ENCODE assay signal across 23 cellular contexts in genomic region chr20:38191654-38192053, GRCh38. TPM values are rescaled to one million over a fixed set of nuclear protein-coding genes. Genes with fewer than 3 reads are reported as not detected.
DNase-seq lines count a peak whose midpoint lies in the region; ATAC-seq and TF ChIP-seq lines count a peak whose summit lies in the region.
"Had no signal": no experiment of that assay in that cellular context is flagged by ENCODE, and none has a peak within 500 bp of the region (broad histone marks: within the 10 kb centered on the region; RNA-seq: fewer than 3 reads in every experiment).

No MANE protein-coding gene starts in this region.

- DNase-seq in right atrium auricular region (ENCODE audit: low spot score) (no peak), heart right ventricle (no peak), OCI-M1 (lab: John Stamatoyannopoulos, UW) (peak; percentile 6), esophagus squamous epithelium (lab: John Stamatoyannopoulos, UW) (no peak), tibial artery (no peak), NCI-H1694 (lab: John Stamatoyannopoulos, UW) (no peak), NCI-H187 (lab: John Stamatoyannopoulos, UW) (no peak)
- no peak for DNase-seq in stimulated activated naive CD4-positive, alpha-beta T cell (lab: John Stamatoyannopoulos, UW)
- DNase-seq: activated CD4-positive, alpha-beta T cell treated with anti-CD3 and anti-CD28 coated beads for 36 hours; activated naive CD4-positive, alpha-beta T cell; amniotic stem cell; colonic mucosa; COR-L47; gastrocnemius medialis; Kasumi-1; midbrain; naive thymus-derived CD8-positive, alpha-beta T cell; NCI-H1092 treated with DMSO at 0.1 percent for 48 hours; NCI-H2081 treated with DMSO at 0.1 percent for 48 hours; NCI-H345; SIG-M5; stimulated activated CD4-positive, alpha-beta T cell treated with anti-CD3 and anti-CD28 coated beads, Interleukin-15, amount 100 ng/mL, for 24 hours; T-cell had no signal

- WGBS in heart right ventricle, 2 donors = 90 to 91% methylated on average over 5 of the region's 5 CpGs
- WGBS in esophagus squamous epithelium, 2 donors = 75% methylated on average over 5 of the region's 5 CpGs

- H3K9me3 ChIP-seq in right atrium auricular region = no peaks in the 10 kb centered on the region
- no peaks in the 10 kb centered on the region for H3K9me3 ChIP-seq in heart right ventricle
- no peaks in the 10 kb centered on the region for H3K9me3 ChIP-seq in esophagus squamous epithelium
- no peaks in the 10 kb centered on the region for H3K9me3 ChIP-seq in tibial artery
- H3K9me3 ChIP-seq: colonic mucosa, gastrocnemius medialis had no signal

- H3K36me3 ChIP-seq in right atrium auricular region (no peaks in the 10 kb centered on the region), heart right ventricle (no peaks in the 10 kb centered on the region), esophagus squamous epithelium (no peaks in the 10 kb centered on the region), tibial artery (no peaks in the 10 kb centered on the region)
- H3K36me3 ChIP-seq: colonic mucosa, gastrocnemius medialis had no signal

- H3K27me3 ChIP-seq in right atrium auricular region = no peaks in the 10 kb centered on the region
- no peaks in the 10 kb centered on the region for H3K27me3 ChIP-seq in heart right ventricle
- peaks cover 0 to 10% (median 0%) of the 10 kb centered on the region in 4 donors for H3K27me3 ChIP-seq in esophagus squamous epithelium
- H3K27me3 ChIP-seq in tibial artery = no peaks in the 10 kb centered on the region
- H3K27me3 ChIP-seq: colonic mucosa, gastrocnemius medialis had no signal

- H3K4me1 ChIP-seq in right atrium auricular region (peaks cover 0 to 36% of the 10 kb centered on the region in 2 donors), heart right ventricle (peaks cover 0 to 37% (median 10%) of the 10 kb centered on the region in 9 donors), esophagus squamous epithelium (peaks cover 7 to 27% (median 8%) of the 10 kb centered on the region in 3 donors), tibial artery (peaks cover 0 to 74% (median 41%) of the 10 kb centered on the region in 4 donors)
- H3K4me1 ChIP-seq: colonic mucosa, gastrocnemius medialis had no signal

- TF ChIP-seq POLR2A in esophagus squamous epithelium (IDR thresholded peaks at IDR 0.05) = no peak

- no peak overlapping the region for H3K4me3 ChIP-seq in right atrium auricular region
- no peak overlapping the region for H3K4me3 ChIP-seq in heart right ventricle
- no peak overlapping the region for H3K4me3 ChIP-seq in esophagus squamous epithelium
- no peak overlapping the region for H3K4me3 ChIP-seq in tibial artery
- H3K4me3 ChIP-seq: colonic mucosa, gastrocnemius medialis had no signal

- intact Hi-C loops in heart right ventricle (cut with DNase I) = no loop called here
- intact Hi-C loops in esophagus squamous epithelium (cut with DNase I) = no loop called here
- intact Hi-C loops in tibial artery (cut with DNase I; ENCODE audit: low total_unique reads) = no loop called here

- H3K27ac ChIP-seq in right atrium auricular region (peak overlapping the region; percentile 60 to 70), heart right ventricle (peak overlapping the region in 1 of 10 donors; percentile 31), esophagus squamous epithelium (peak overlapping the region in 3 of 4 donors; percentile 13 to 51 (median 38)), tibial artery (peak overlapping the region; percentile 83 to 87)
- H3K27ac ChIP-seq: colonic mucosa, gastrocnemius medialis had no signal

- no peak for ATAC-seq in heart right ventricle
- ATAC-seq: activated CD4-positive, alpha-beta T cell treated with anti-CD3 and anti-CD28 coated beads for 36 hours; naive thymus-derived CD8-positive, alpha-beta T cell; T-cell had no signal

- no peak for TF ChIP-seq CTCF in right atrium auricular region (IDR thresholded peaks at IDR 0.05)
- TF ChIP-seq CTCF in heart right ventricle (IDR thresholded peaks at IDR 0.05) = no peak
- no peak for TF ChIP-seq CTCF in esophagus squamous epithelium (IDR thresholded peaks at IDR 0.05)
- TF ChIP-seq CTCF in tibial artery (IDR thresholded peaks at IDR 0.05) = no peak

RNA-seq across cellular contexts. Expression of gene TGM2, which starts 26.6 kb away (rescaled TPM):
- total RNA-seq in right atrium auricular region (1,000 to 10,000 TPM in 1 of 2 donors, 100 to 1,000 TPM in 1; 680 to 1,303 TPM), heart right ventricle (100 to 1,000 TPM; 279 to 993 (median 472) TPM), esophagus squamous epithelium (10 to 100 TPM in 2 of 4 donors, 1 to 10 TPM in 2; 2.8 to 33.2 (median 11.5) TPM)
- polyA plus RNA-seq in heart right ventricle = 100 to 1,000 TPM; 146 to 475 TPM
- total RNA-seq: naive thymus-derived CD8-positive, alpha-beta T cell had no signal
- polyA plus RNA-seq: naive thymus-derived CD8-positive, alpha-beta T cell had no signal

Comparison
In these comparisons a context has a peak if more than half of its experiments do, and no peak if none do; other contexts are left out.
1. RNA of gene TGM2, which starts 26.6 kb away (total RNA-seq): 680 to 1,303 TPM in right atrium auricular region and 279 to 993 TPM in heart right ventricle; 2.8 to 33.2 TPM in esophagus squamous epithelium; every median in the first group is over 4 times any median in the second.